8 cellular contexts compared by ENCODE assay signal in the genomic region with DNA sequence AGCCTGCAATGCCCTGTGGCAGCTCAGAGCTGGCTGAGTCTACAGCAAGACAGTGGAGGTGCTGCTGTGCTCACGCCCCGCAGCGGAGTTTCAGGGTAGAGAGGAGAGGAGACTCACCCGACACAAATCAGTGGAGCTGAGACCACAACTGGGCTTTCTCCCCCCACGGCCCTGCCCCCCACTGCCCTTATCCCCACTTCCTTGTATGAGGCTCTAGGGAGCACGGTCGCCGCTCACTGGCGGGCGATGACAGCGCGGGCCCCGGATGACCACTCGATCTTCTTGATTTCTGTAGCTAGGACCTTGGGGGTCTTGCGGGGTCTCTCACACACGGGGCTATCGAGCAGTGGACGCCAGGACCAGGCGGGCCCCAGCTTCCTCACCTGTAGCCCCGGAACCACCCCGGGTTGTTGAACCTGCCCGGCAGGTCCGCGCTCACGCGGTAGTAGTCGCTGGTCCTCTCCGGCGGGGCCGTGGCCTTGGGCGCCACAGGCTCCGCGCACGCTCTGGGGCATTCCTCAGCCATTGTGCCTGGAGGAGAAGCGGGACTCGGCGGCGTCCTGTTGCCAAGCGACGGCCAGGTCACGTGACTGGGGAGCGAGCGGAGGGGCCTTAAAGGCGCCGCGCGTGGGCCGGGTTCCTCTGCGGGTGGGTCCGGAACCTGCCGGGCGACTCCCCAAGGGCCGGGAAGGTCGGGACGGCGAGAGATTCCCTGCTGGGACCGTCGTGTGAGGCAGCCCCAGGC. TPM values are rescaled to one million over a fixed set of nuclear protein-coding genes. Genes with fewer than 3 reads are reported as not detected.
DNase-seq lines count a peak whose midpoint lies in the region; FAIRE-seq and TF ChIP-seq lines count a peak whose summit lies in the region.

No MANE protein-coding gene starts in this region.

- peak overlapping the region; percentile 92 for H3K4me2 ChIP-seq in endothelial cell of umbilical vein (ENCODE audit: insufficient read depth, low read length)

- peaks cover 14% of the 10 kb centered on the region for H3K4me1 ChIP-seq in endothelial cell of umbilical vein (ENCODE audit: control insufficient read depth, extremely low read depth, insufficient read depth, low read length)

- H3K9me3 Mint-ChIP-seq in mesothelial cell of epicardium, result no peaks in the 10 kb centered on the region

- peaks cover 21% of the 10 kb centered on the region for H3K79me2 ChIP-seq in endothelial cell of umbilical vein (ENCODE audit: control insufficient read depth, insufficient read depth, low read length)

- no peak overlapping the region for H3K27ac ChIP-seq in endothelial cell of umbilical vein (ENCODE audit: insufficient read depth, low read depth, low read length)

- CTCF ChIA-PET in endothelial cell of umbilical vein (lab: Charles Lee), result interaction anchor here (1.0 to 1.2 kb wide), 3 partner anchors 17 to 54 kb away, joined by 4 to 8 read pairs (median 4); no protein-coding TSS in a partner anchor

- no TSS peak for BruUV-seq in endothelial cell of umbilical vein (replicated peaks; lab: Mats Ljungman, UMichigan)

- no peaks in the 10 kb centered on the region for H4K20me1 ChIP-seq in endothelial cell of umbilical vein (replicated peaks; ENCODE audit: control insufficient read depth, extremely low read depth, insufficient read depth, low read length)

- POLR2A ChIA-PET in endothelial cell of umbilical vein (lab: Charles Lee), result no interaction called here

- peaks cover 2 to 19% of the 10 kb centered on the region in 2 experiments for H3K36me3 ChIP-seq in endothelial cell of umbilical vein (ENCODE audit: control insufficient read depth in 2 of 2, extremely low read depth in 1 of 2, insufficient read depth in 2 of 2, low read length in 2 of 2)

- H3K9me3 ChIP-seq in endothelial cell of umbilical vein (replicated peaks; ENCODE audit: control insufficient read depth, insufficient read depth, low read length), result no peaks in the 10 kb centered on the region

- H3K9me1 ChIP-seq in endothelial cell of umbilical vein (replicated peaks; ENCODE audit: control insufficient read depth, extremely low read depth, insufficient read depth, low read length), result no peaks in the 10 kb centered on the region

- H3K9ac ChIP-seq in endothelial cell of umbilical vein (replicated peaks; ENCODE audit: extremely low read depth, insufficient read depth, low read length), result peak overlapping the region; percentile 32

- peaks cover 4% of the 10 kb centered on the region for H3K36me3 Mint-ChIP-seq in mesothelial cell of epicardium

- H3K4me3 Mint-ChIP-seq in mesothelial cell of epicardium, result peak overlapping the region; percentile 86

- intact Hi-C loops in endothelial cell of umbilical vein (cut with micrococcal nuclease), result loop anchor here (1.0 to 5.0 kb wide), 2 partner anchors 19 to 103 kb away; no protein-coding TSS in a partner anchor

- no peak for TF ChIP-seq CTCF in endothelial cell of umbilical vein (IDR thresholded peaks at IDR 0.05; ENCODE audit: extremely low read depth in 1 of 2, insufficient read depth in 1 of 2, low read depth in 1 of 2, low read length in 2 of 2)
- no peak for TF ChIP-seq CTCF in mesothelial cell of epicardium (IDR thresholded peaks at IDR 0.05; ENCODE audit: unreplicated experiment)

- H3K4me1 Mint-ChIP-seq in mesothelial cell of epicardium, result peaks cover 10% of the 10 kb centered on the region

- peak overlapping the region; percentile 56 to 92 (median 67) for H3K4me3 ChIP-seq in endothelial cell of umbilical vein (replicated peaks in 1 of 3; ENCODE audit: insufficient read depth in 1 of 3, low read depth in 1 of 3, low read length in 3 of 3)

- no peaks in the 10 kb centered on the region for H3K27me3 Mint-ChIP-seq in mesothelial cell of epicardium (ENCODE audit: low read depth)

- dilution Hi-C loops in endothelial cell of umbilical vein (cut with MboI; ENCODE audit: extremely low pct_ligation_motif_present, low sequenced_read_pairs), result no loop called here

- H3K27ac Mint-ChIP-seq in mesothelial cell of epicardium, result peak overlapping the region; percentile 71

- H2AFZ ChIP-seq in endothelial cell of umbilical vein (ENCODE audit: low read depth, low read length), result peak overlapping the region; percentile 91

- DNase-seq in NK-92 treated with Interleukin-12 subunit alpha and Interleukin-12 subunit beta, amount 100 ng/mL, for 24 hours (lab: John Stamatoyannopoulos, UW), result peak; percentile 50
- DNase-seq in NK-92 (lab: John Stamatoyannopoulos, UW; ENCODE audit: unreplicated experiment), result no peak
- DNase-seq in HT-29 (ENCODE audit: low spot score), result peak; percentile 87
- DNase-seq in NOMO-1 (lab: John Stamatoyannopoulos, UW; ENCODE audit: unreplicated experiment in 2 of 2), result peak; percentile 78 to 94
- DNase-seq in activated CD8-positive, alpha-beta memory T cell treated with anti-CD3 and anti-CD28 coated beads, Interleukin-2, amount 50 U/mL, for 4 hours, result peak; percentile 94
- peak; percentile 88 for DNase-seq in endothelial cell of umbilical vein (ENCODE audit: low read depth, low spot score)
- peak; percentile 91 to 94 for DNase-seq in mesothelial cell of epicardium (ENCODE audit: low spot score in 2 of 2, unreplicated experiment in 2 of 2)
- DNase-seq in stimulated activated CD8-positive, alpha-beta memory T cell treated with anti-CD3 and anti-CD28 coated beads, Interleukin-12 subunit alpha, Interleukin-12 subunit beta, amount 100 ng/mL, for 4 hours (ENCODE audit: low read depth), result peak; percentile 85

- no peak for TF ChIP-seq POLR2A in endothelial cell of umbilical vein (IDR thresholded peaks at IDR 0.05; ENCODE audit: low read depth, low read length)

- no peaks in the 10 kb centered on the region for H3K27me3 ChIP-seq in endothelial cell of umbilical vein (ENCODE audit: control insufficient read depth in 2 of 2, insufficient read depth in 2 of 2, low read length in 2 of 2)

- FAIRE-seq in endothelial cell of umbilical vein (lab: Jason Lieb, UNC), result peak; percentile 86

TF ChIP-seq in endothelial cell of umbilical vein, 7 proteins besides CTCF, POLR2A, EP300 and RAD21:
- no peak for TF ChIP-seq JUN (IDR thresholded peaks at IDR 0.05; ENCODE audit: borderline replicate concordance, insufficient read depth, insufficient read length, low read depth)
- no peak for TF ChIP-seq GATA2 (IDR thresholded peaks at IDR 0.05; ENCODE audit: insufficient read depth, insufficient read length, low read depth, low read length)
- TF ChIP-seq, protein P1, sequence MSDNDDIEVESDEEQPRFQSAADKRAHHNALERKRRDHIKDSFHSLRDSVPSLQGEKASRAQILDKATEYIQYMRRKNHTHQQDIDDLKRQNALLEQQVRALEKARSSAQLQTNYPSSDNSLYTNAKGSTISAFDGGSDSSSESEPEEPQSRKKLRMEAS (IDR thresholded peaks at IDR 0.05; ENCODE audit: insufficient read depth, insufficient read length), result peak; percentile 91
- TF ChIP-seq FOS (IDR thresholded peaks at IDR 0.05; ENCODE audit: borderline replicate concordance, insufficient read depth, low read length), result no peak

RNA-seq across cellular contexts. Expression of a gene that starts 1.0 kb away (rescaled TPM):
- total RNA-seq in HT-29 (2014; rRNA removed; shearing (Covaris generic)), result 105 and 115 TPM in 2 replicates
- total RNA-seq in endothelial cell of umbilical vein, result 48.0 and 50.8 TPM in 2 replicates
- polyA plus RNA-seq in endothelial cell of umbilical vein, result 231 and 303 TPM in 2 replicates
- 123 and 139 TPM in 2 replicates for polyA plus RNA-seq in endothelial cell of umbilical vein (2011; cell fraction: cytosol; rRNA removed)
- 71.2 and 82.2 TPM in 2 replicates for polyA plus RNA-seq in endothelial cell of umbilical vein (2011; cell fraction: nucleus; rRNA removed)
- 60.1 and 70.6 TPM in 2 replicates for polyA plus RNA-seq in endothelial cell of umbilical vein (2012)
- polyA minus RNA-seq in endothelial cell of umbilical vein, result 71.6 and 101 TPM in 2 replicates
- polyA minus RNA-seq in endothelial cell of umbilical vein (2011; cell fraction: cytosol; rRNA and poly(A)+ RNA removed), result 211 TPM
- 22.9 and 33.2 TPM in 2 replicates for polyA minus RNA-seq in endothelial cell of umbilical vein (2011; cell fraction: nucleus; rRNA and poly(A)+ RNA removed)
- 38.4 to 46.0 TPM (median 42.1 TPM) in 3 replicates for total RNA-seq in mesothelial cell of epicardium

RNA-seq across cellular contexts. Expression of a gene that starts 19.9 kb away (rescaled TPM):
- 40.1 and 41.0 TPM in 2 replicates for total RNA-seq in HT-29 (2014; rRNA removed; shearing (Covaris generic))
- 11.8 and 16.9 TPM in 2 replicates for total RNA-seq in endothelial cell of umbilical vein
- polyA plus RNA-seq in endothelial cell of umbilical vein, result 5.7 and 5.9 TPM in 2 replicates
- 5.4 and 7.1 TPM in 2 replicates for polyA plus RNA-seq in endothelial cell of umbilical vein (2011; cell fraction: cytosol; rRNA removed)
- polyA plus RNA-seq in endothelial cell of umbilical vein (2011; cell fraction: nucleus; rRNA removed), result 10.5 TPM in 2 replicates
- 6.2 and 8.1 TPM in 2 replicates for polyA plus RNA-seq in endothelial cell of umbilical vein (2012)
- polyA minus RNA-seq in endothelial cell of umbilical vein, result 4.5 and 6.8 TPM in 2 replicates
- 23.5 TPM for polyA minus RNA-seq in endothelial cell of umbilical vein (2011; cell fraction: cytosol; rRNA and poly(A)+ RNA removed)
- 2.4 and 3.4 TPM in 2 replicates for polyA minus RNA-seq in endothelial cell of umbilical vein (2011; cell fraction: nucleus; rRNA and poly(A)+ RNA removed)
- total RNA-seq in mesothelial cell of epicardium, result 25.9 to 27.9 TPM (median 26.9 TPM) in 3 replicates

RNA-seq across cellular contexts. Expression of a gene that starts 21.7 kb away (rescaled TPM):
- not detected in 2 replicates for total RNA-seq in HT-29 (2014; rRNA removed; shearing (Covaris generic))
- total RNA-seq in endothelial cell of umbilical vein (not detected in 2 replicates), mesothelial cell of epicardium (not detected in 3 replicates)
- polyA plus RNA-seq in endothelial cell of umbilical vein, result not detected in 2 replicates
- not detected in 2 replicates for polyA plus RNA-seq in endothelial cell of umbilical vein (2011; cell fraction: cytosol; rRNA removed)
- not detected in 2 replicates for polyA plus RNA-seq in endothelial cell of umbilical vein (2011; cell fraction: nucleus; rRNA removed)
- polyA plus RNA-seq in endothelial cell of umbilical vein (2012), result not detected in 2 replicates
- polyA minus RNA-seq in endothelial cell of umbilical vein, result not detected in 2 replicates
- polyA minus RNA-seq in endothelial cell of umbilical vein (2011; cell fraction: cytosol; rRNA and poly(A)+ RNA removed), result not detected
- polyA minus RNA-seq in endothelial cell of umbilical vein (2011; cell fraction: nucleus; rRNA and poly(A)+ RNA removed), result not detected in 2 replicates

RNA-seq across cellular contexts. Expression of a gene that starts 46.4 kb away (rescaled TPM):
- total RNA-seq in HT-29 (2014; rRNA removed; shearing (Covaris generic)), result not detected in 2 replicates
- not detected in 2 replicates for total RNA-seq in endothelial cell of umbilical vein
- polyA plus RNA-seq in endothelial cell of umbilical vein, result not detected in 2 replicates
- polyA plus RNA-seq in endothelial cell of umbilical vein (2011; cell fraction: cytosol; rRNA removed), result not detected in 2 replicates
- polyA plus RNA-seq in endothelial cell of umbilical vein (2011; cell fraction: nucleus; rRNA removed), result not detected in 2 replicates
- not detected in 2 replicates for polyA plus RNA-seq in endothelial cell of umbilical vein (2012)
- not detected in 2 replicates for polyA minus RNA-seq in endothelial cell of umbilical vein
- not detected for polyA minus RNA-seq in endothelial cell of umbilical vein (2011; cell fraction: cytosol; rRNA and poly(A)+ RNA removed)
- not detected in 2 replicates for polyA minus RNA-seq in endothelial cell of umbilical vein (2011; cell fraction: nucleus; rRNA and poly(A)+ RNA removed)
- not detected in 3 replicates for total RNA-seq in mesothelial cell of epicardium
